ENCODE assay signal across 16 cellular contexts in genomic region chr18:10406172-10406663, GRCh38. TPM values are rescaled to one million over a fixed set of nuclear protein-coding genes. Genes with fewer than 3 reads are reported as not detected.
DNase-seq lines count a peak whose midpoint lies in the region; ATAC-seq and TF ChIP-seq lines count a peak whose summit lies in the region.
"Had no signal": no experiment of that assay in that cellular context is flagged by ENCODE, and none has a peak within 500 bp of the region (broad histone marks: within the 10 kb centered on the region; RNA-seq: fewer than 3 reads in every experiment).

No MANE protein-coding gene starts in this region.

- no peak for TF ChIP-seq POLR2A in transverse colon (IDR thresholded peaks at IDR 0.05)
- TF ChIP-seq POLR2A in uterus (IDR thresholded peaks at IDR 0.05) = no peak

- H3K36me3 ChIP-seq in HEK293 (ENCODE audit: control insufficient read depth in 2 of 2, insufficient read depth in 1 of 2, low read length in 2 of 2) (no peaks in the 10 kb centered on the region), transverse colon (no peaks in the 10 kb centered on the region), uterus (no peaks in the 10 kb centered on the region)
- H3K36me3 ChIP-seq: BLaER1 had no signal

- no peaks in the 10 kb centered on the region for H3K9me3 ChIP-seq in HEK293 (ENCODE audit: control insufficient read depth, insufficient read depth, low read depth, low read length)
- H3K9me3 ChIP-seq in transverse colon = no peaks in the 10 kb centered on the region
- no peaks in the 10 kb centered on the region for H3K9me3 ChIP-seq in uterus
- H3K9me3 ChIP-seq: BLaER1 had no signal

- peaks cover 83% of the 10 kb centered on the region for H3K4me1 Mint-ChIP-seq in brain
- H3K4me1 Mint-ChIP-seq: central memory CD8-positive, alpha-beta T cell had no signal

- peak overlapping the region in 1 of 5 experiments; percentile 39 for H3K4me3 Mint-ChIP-seq in brain
- H3K4me3 Mint-ChIP-seq: activated naive CD8-positive, alpha-beta T cell; central memory CD8-positive, alpha-beta T cell; naive thymus-derived CD8-positive, alpha-beta T cell had no signal

- no peak for ATAC-seq in HG03045 (IDR thresholded peaks at IDR 0.05; ENCODE audit: unreplicated experiment)
- ATAC-seq: naive thymus-derived CD8-positive, alpha-beta T cell; PC-3 had no signal

- H3K27me3 Mint-ChIP-seq in brain = peaks cover 3% of the 10 kb centered on the region

- TF ChIP-seq EP300 in transverse colon (IDR thresholded peaks at IDR 0.05; ENCODE audit: low read depth) = no peak

- H3K27me3 ChIP-seq in transverse colon (no peaks in the 10 kb centered on the region), uterus (no peaks in the 10 kb centered on the region)
- H3K27me3 ChIP-seq: BLaER1 had no signal

- peak; percentile 88 for DNase-seq in NCI-H2196 (lab: John Stamatoyannopoulos, UW; ENCODE audit: unreplicated experiment)
- peak; percentile 54 for DNase-seq in myocyte (ENCODE audit: low read depth)
- no peak for DNase-seq in transverse colon
- no peak for DNase-seq in SIG-M5 (lab: John Stamatoyannopoulos, UW)
- DNase-seq in uterus = no peak
- DNase-seq: activated CD4-positive, CD25-positive, alpha-beta regulatory T cell treated with anti-CD3 and anti-CD28 coated beads, Interleukin-2, amount 50 U/mL, for 72 hours; naive thymus-derived CD8-positive, alpha-beta T cell; NCI-H187; PC-3; stimulated activated CD4-positive, alpha-beta T cell treated with anti-CD3 and anti-CD28 coated beads, Interleukin-2, amount 100 ng/mL, for 48 hours had no signal

- H3K36me3 Mint-ChIP-seq in brain = no peaks in the 10 kb centered on the region
- H3K36me3 Mint-ChIP-seq: activated naive CD8-positive, alpha-beta T cell; naive thymus-derived CD8-positive, alpha-beta T cell had no signal

- H3K4me3 ChIP-seq in HEK293 (ENCODE audit: low read depth, low read length) (no peak overlapping the region), transverse colon (no peak overlapping the region), uterus (no peak overlapping the region)
- H3K4me3 ChIP-seq: BLaER1 had no signal

- in situ Hi-C loops in transverse colon (cut with MboI; ENCODE audit: low pct_ligation_motif_present in 1 of 4, low pct_unique_long_range_greater_than_20kb in 1 of 4, low sequenced_read_pairs in 3 of 4) = loop anchor here in 1 of 4 donors (25.0 kb wide), 1 partner anchor 106 kb away; no protein-coding TSS in a partner anchor

- H3K27ac Mint-ChIP-seq in brain = peak overlapping the region in 4 of 5 experiments; percentile 25 to 95 (median 92)
- H3K27ac Mint-ChIP-seq: activated naive CD8-positive, alpha-beta T cell; naive thymus-derived CD8-positive, alpha-beta T cell had no signal

- intact Hi-C loops in transverse colon (cut with DNase I; ENCODE audit: low total_unique reads) = no loop called here
- intact Hi-C loops in uterus (cut with DNase I; ENCODE audit: low total_unique reads) = no loop called here

- H3K9me3 Mint-ChIP-seq in brain = peaks cover 0 to 3% (median 0%) of the 10 kb centered on the region in 5 experiments
- H3K9me3 Mint-ChIP-seq: central memory CD8-positive, alpha-beta T cell; naive thymus-derived CD8-positive, alpha-beta T cell had no signal

- H3K27ac ChIP-seq in HEK293 (ENCODE audit: extremely low read depth, low read depth, low read length) = no peak overlapping the region
- no peak overlapping the region for H3K27ac ChIP-seq in transverse colon
- H3K27ac ChIP-seq in uterus = no peak overlapping the region
- H3K27ac ChIP-seq: BLaER1 had no signal

- POLR2A ChIA-PET in HEK293 (lab: Yijun Ruan, JAX) = no interaction called here

- WGBS in transverse colon (ENCODE audit: low coverage in 1 of 2), 2 donors = 67% methylated on average over 12 of the region's 12 CpGs; no CpG with 5 or more reads in 1 of the 2 donors

- H3K4me1 ChIP-seq in HEK293 (ENCODE audit: control insufficient read depth, insufficient read depth, low read length) (no peaks in the 10 kb centered on the region), transverse colon (no peaks in the 10 kb centered on the region), uterus (no peaks in the 10 kb centered on the region)
- H3K4me1 ChIP-seq: BLaER1 had no signal

- TF ChIP-seq CTCF in HEK293 (tag by site-specific recombination; IDR thresholded peaks at IDR 0.05) (no peak), brain (conservative IDR thresholded peaks at IDR 0.05) (no peak), transverse colon (IDR thresholded peaks at IDR 0.05) (no peak), uterus (IDR thresholded peaks at IDR 0.05) (no peak)

- CTCF ChIA-PET in HEK293 (lab: Yijun Ruan, JAX) = no interaction called here

TF ChIP-seq in HEK293, 187 proteins besides CTCF, POLR2A, EP300 and RAD21:
- TF ChIP-seq ZNF830 (tag by site-specific recombination; IDR thresholded peaks at IDR 0.05; ENCODE audit: low read depth) = no peak
- TF ChIP-seq ZIC2 (tag by site-specific recombination; IDR thresholded peaks at IDR 0.05) = peak; percentile 25

RNA-seq across cellular contexts. Expression of gene APCDD1, which starts 48.2 kb away (rescaled TPM):
- 36.8 TPM for polyA plus RNA-seq in brain (ENCODE audit: insufficient read depth, low read depth, low replicate concordance)
- total RNA-seq in myocyte (0.91 and 2.5 TPM in 2 replicates), transverse colon (10 to 100 TPM in 1 of 4 donors, 1 to 10 TPM in 3; 2.6 to 10.8 (median 8.3) TPM), uterus (100 to 1,000 TPM in 3 of 4 donors, 1 to 10 TPM in 1; 8.2 to 288 (median 113) TPM)
- polyA plus RNA-seq in myocyte (2012) = 6.0 TPM
- total RNA-seq: naive thymus-derived CD8-positive, alpha-beta T cell; PC-3 had no signal
- polyA plus RNA-seq: naive thymus-derived CD8-positive, alpha-beta T cell had no signal

Comparison
In these comparisons a context has a peak if more than half of its experiments do, and no peak if none do; other contexts are left out.
1. DNase-seq: peak in NCI-H2196 (single experiment) and myocyte (single experiment); none in transverse colon (single experiment), SIG-M5 (single experiment) and uterus (0 of 2).